ENCODE assay signal across 1 cellular context in the genomic region with DNA sequence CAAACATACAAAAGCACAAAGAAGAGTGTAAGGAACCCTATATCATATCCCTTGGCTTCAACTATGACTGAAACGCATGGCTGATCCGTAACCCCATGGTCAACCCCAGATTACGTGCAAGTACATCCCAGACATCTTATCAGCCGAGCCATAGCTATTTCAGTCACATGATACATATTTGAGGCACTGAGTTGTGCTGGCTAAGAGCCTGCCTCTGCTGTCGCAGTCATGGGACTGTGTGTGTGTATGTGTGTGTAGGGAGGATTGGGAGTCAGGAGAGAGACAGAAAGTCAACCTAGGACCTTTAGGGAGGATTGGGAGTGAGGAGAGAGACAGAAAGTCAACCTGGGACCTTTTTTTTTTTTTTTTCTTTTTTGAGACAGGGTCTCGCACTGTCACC.
TF ChIP-seq lines count a peak whose summit lies in the region.

No MANE protein-coding gene starts in this region.

TF ChIP-seq in K562, 482 proteins besides CTCF, POLR2A, EP300 and RAD21 (continued from another document and continues in another):
- TF ChIP-seq, protein P1, sequence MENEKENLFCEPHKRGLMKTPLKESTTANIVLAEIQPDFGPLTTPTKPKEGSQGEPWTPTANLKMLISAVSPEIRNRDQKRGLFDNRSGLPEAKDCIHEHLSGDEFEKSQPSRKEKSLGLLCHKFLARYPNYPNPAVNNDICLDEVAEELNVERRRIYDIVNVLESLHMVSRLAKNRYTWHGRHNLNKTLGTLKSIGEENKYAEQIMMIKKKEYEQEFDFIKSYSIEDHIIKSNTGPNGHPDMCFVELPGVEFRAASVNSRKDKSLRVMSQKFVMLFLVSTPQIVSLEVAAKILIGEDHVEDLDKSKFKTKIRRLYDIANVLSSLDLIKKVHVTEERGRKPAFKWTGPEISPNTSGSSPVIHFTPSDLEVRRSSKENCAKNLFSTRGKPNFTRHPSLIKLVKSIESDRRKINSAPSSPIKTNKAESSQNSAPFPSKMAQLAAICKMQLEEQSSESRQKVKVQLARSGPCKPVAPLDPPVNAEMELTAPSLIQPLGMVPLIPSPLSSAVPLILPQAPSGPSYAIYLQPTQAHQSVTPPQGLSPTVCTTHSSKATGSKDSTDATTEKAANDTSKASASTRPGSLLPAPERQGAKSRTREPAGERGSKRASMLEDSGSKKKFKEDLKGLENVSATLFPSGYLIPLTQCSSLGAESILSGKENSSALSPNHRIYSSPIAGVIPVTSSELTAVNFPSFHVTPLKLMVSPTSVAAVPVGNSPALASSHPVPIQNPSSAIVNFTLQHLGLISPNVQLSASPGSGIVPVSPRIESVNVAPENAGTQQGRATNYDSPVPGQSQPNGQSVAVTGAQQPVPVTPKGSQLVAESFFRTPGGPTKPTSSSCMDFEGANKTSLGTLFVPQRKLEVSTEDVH (IDR thresholded peaks at IDR 0.05; ENCODE audit: low read depth, partially characterized antibody) = no peak
- TF ChIP-seq POLR2B (IDR thresholded peaks at IDR 0.05; ENCODE audit: low read depth, partially characterized antibody) (peak; percentile 48), CXXC5 (CRISPR knock-in tag; IDR thresholded peaks at IDR 0.05) (peak; percentile 88), IRF9 (tag; IDR thresholded peaks at IDR 0.05) (0 out of 2 replicates have a peak, but pooled peaks have one; percentile 42), HDAC1 (IDR thresholded peaks at IDR 0.05) (peak in 1 of 2 experiments; percentile 83; a peak in 2 of 4 replicates), MCM5 (IDR thresholded peaks at IDR 0.05; ENCODE audit: low read depth) (no peak), HDAC2 (IDR thresholded peaks at IDR 0.05) (peak; percentile 87), SIN3A (IDR thresholded peaks at IDR 0.05; ENCODE audit: borderline replicate concordance in 2 of 2, control insufficient read depth in 1 of 2, low read depth in 2 of 2, low read length in 2 of 2) (no peak), HNRNPUL1 (IDR thresholded peaks at IDR 0.05; ENCODE audit: low read length) (no peak), CLOCK (CRISPR knock-in tag; IDR thresholded peaks at IDR 0.05; ENCODE audit: borderline replicate concordance) (no peak), TBL1XR1 (IDR thresholded peaks at IDR 0.05; ENCODE audit: low read length in 2 of 2) (peak in 1 of 2 experiments; percentile 77; a peak in 1 of 4 replicates), ETV1 (tag; conservative IDR thresholded peaks at IDR 0.05; ENCODE audit: low read depth) (no peak), PHF20 (IDR thresholded peaks at IDR 0.05; ENCODE audit: partially characterized antibody) (peak; percentile 11), ZNF780A (CRISPR knock-in tag; IDR thresholded peaks at IDR 0.05) (no peak), SOX6 (IDR thresholded peaks at IDR 0.05) (0 out of 2 replicates have a peak, but pooled peaks have one; percentile 63), RBBP5 (IDR thresholded peaks at IDR 0.05; ENCODE audit: borderline replicate concordance, insufficient read depth, low read length, poor library complexity, severe bottlenecking) (peak; percentile 33), TCFL5 (CRISPR knock-in tag; conservative IDR thresholded peaks at IDR 0.05) (0 out of 2 replicates have a peak, but pooled peaks have one; percentile 18), ZNF175 (CRISPR knock-in tag; IDR thresholded peaks at IDR 0.05; ENCODE audit: low read depth) (peak; percentile 85; the same call in 1 of the 2 replicates), ARNT (IDR thresholded peaks at IDR 0.05) (peak in 1 of 2 experiments; percentile 78; a peak in 2 of 4 replicates), NR2F6 (CRISPR knock-in tag; IDR thresholded peaks at IDR 0.05) (no peak), CBX3 (IDR thresholded peaks at IDR 0.05; ENCODE audit: borderline replicate concordance in 1 of 2, low read length in 2 of 2) (peak in 1 of 2 experiments; percentile 61; a peak in 1 of 3 replicates), ZC3H4 (CRISPR knock-in tag; IDR thresholded peaks at IDR 0.05; ENCODE audit: borderline replicate concordance) (no peak), RNF2 (IDR thresholded peaks at IDR 0.05) (peak; percentile 42; the same call in 1 of the 2 replicates), NCOR1 (IDR thresholded peaks at IDR 0.05) (peak; percentile 84), ZNF121 (CRISPR knock-in tag; conservative IDR thresholded peaks at IDR 0.05) (no peak), MIER1 (IDR thresholded peaks at IDR 0.05; ENCODE audit: low read depth) (0 out of 2 replicates have a peak, but pooled peaks have one; percentile 43), GTF3C2 (IDR thresholded peaks at IDR 0.05; ENCODE audit: borderline replicate concordance, extremely low read depth, insufficient read length) (no peak), XRCC4 (IDR thresholded peaks at IDR 0.05; ENCODE audit: extremely low read depth, insufficient read depth, insufficient read length) (no peak), GATA2 (CRISPR knock-in tag; IDR thresholded peaks at IDR 0.05) (peak; percentile 55; the same call in 1 of the 2 replicates), DPF2 (IDR thresholded peaks at IDR 0.05) (peak; percentile 87), U2AF1 (optimal IDR thresholded peaks at IDR 0.05; ENCODE audit: low read depth, low read length) (no peak), ZNF253 (CRISPR knock-in tag; conservative IDR thresholded peaks at IDR 0.05) (no peak), POLR2AphosphoS5 (IDR thresholded peaks at IDR 0.05; ENCODE audit: control insufficient read depth, insufficient read depth, low read depth, low read length) (peak; percentile 49; the same call in 1 of the 2 replicates)
- TF ChIP-seq, protein P2, sequence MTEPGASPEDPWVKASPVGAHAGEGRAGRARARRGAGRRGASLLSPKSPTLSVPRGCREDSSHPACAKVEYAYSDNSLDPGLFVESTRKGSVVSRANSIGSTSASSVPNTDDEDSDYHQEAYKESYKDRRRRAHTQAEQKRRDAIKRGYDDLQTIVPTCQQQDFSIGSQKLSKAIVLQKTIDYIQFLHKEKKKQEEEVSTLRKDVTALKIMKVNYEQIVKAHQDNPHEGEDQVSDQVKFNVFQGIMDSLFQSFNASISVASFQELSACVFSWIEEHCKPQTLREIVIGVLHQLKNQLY (CRISPR knock-in tag; conservative IDR thresholded peaks at IDR 0.05) = no peak
- TF ChIP-seq, protein P3, sequence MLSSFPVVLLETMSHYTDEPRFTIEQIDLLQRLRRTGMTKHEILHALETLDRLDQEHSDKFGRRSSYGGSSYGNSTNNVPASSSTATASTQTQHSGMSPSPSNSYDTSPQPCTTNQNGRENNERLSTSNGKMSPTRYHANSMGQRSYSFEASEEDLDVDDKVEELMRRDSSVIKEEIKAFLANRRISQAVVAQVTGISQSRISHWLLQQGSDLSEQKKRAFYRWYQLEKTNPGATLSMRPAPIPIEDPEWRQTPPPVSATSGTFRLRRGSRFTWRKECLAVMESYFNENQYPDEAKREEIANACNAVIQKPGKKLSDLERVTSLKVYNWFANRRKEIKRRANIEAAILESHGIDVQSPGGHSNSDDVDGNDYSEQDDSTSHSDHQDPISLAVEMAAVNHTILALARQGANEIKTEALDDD (IDR thresholded peaks at IDR 0.05) = peak; percentile 92
- TF ChIP-seq, protein P4, sequence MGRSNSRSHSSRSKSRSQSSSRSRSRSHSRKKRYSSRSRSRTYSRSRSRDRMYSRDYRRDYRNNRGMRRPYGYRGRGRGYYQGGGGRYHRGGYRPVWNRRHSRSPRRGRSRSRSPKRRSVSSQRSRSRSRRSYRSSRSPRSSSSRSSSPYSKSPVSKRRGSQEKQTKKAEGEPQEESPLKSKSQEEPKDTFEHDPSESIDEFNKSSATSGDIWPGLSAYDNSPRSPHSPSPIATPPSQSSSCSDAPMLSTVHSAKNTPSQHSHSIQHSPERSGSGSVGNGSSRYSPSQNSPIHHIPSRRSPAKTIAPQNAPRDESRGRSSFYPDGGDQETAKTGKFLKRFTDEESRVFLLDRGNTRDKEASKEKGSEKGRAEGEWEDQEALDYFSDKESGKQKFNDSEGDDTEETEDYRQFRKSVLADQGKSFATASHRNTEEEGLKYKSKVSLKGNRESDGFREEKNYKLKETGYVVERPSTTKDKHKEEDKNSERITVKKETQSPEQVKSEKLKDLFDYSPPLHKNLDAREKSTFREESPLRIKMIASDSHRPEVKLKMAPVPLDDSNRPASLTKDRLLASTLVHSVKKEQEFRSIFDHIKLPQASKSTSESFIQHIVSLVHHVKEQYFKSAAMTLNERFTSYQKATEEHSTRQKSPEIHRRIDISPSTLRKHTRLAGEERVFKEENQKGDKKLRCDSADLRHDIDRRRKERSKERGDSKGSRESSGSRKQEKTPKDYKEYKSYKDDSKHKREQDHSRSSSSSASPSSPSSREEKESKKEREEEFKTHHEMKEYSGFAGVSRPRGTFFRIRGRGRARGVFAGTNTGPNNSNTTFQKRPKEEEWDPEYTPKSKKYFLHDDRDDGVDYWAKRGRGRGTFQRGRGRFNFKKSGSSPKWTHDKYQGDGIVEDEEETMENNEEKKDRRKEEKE (IDR thresholded peaks at IDR 0.05; ENCODE audit: borderline replicate concordance in 1 of 2, control insufficient read depth in 1 of 2, low read depth in 2 of 2, low read length in 1 of 2) = no peak
- TF ChIP-seq, protein P5, sequence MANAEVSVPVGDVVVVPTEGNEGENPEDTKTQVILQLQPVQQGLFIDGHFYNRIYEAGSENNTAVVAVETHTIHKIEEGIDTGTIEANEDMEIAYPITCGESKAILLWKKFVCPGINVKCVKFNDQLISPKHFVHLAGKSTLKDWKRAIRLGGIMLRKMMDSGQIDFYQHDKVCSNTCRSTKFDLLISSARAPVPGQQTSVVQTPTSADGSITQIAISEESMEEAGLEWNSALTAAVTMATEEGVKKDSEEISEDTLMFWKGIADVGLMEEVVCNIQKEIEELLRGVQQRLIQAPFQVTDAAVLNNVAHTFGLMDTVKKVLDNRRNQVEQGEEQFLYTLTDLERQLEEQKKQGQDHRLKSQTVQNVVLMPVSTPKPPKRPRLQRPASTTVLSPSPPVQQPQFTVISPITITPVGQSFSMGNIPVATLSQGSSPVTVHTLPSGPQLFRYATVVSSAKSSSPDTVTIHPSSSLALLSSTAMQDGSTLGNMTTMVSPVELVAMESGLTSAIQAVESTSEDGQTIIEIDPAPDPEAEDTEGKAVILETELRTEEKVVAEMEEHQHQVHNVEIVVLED (CRISPR knock-in tag; IDR thresholded peaks at IDR 0.05) = peak; percentile 62; the same call in 1 of the 2 replicates
- TF ChIP-seq, protein P6, sequence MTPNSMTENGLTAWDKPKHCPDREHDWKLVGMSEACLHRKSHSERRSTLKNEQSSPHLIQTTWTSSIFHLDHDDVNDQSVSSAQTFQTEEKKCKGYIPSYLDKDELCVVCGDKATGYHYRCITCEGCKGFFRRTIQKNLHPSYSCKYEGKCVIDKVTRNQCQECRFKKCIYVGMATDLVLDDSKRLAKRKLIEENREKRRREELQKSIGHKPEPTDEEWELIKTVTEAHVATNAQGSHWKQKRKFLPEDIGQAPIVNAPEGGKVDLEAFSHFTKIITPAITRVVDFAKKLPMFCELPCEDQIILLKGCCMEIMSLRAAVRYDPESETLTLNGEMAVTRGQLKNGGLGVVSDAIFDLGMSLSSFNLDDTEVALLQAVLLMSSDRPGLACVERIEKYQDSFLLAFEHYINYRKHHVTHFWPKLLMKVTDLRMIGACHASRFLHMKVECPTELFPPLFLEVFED (CRISPR knock-in tag; conservative IDR thresholded peaks at IDR 0.05) = no peak
- TF ChIP-seq, protein P7, sequence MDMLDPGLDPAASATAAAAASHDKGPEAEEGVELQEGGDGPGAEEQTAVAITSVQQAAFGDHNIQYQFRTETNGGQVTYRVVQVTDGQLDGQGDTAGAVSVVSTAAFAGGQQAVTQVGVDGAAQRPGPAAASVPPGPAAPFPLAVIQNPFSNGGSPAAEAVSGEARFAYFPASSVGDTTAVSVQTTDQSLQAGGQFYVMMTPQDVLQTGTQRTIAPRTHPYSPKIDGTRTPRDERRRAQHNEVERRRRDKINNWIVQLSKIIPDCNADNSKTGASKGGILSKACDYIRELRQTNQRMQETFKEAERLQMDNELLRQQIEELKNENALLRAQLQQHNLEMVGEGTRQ (CRISPR knock-in tag; IDR thresholded peaks at IDR 0.05) = peak; percentile 88
